19 cellular contexts compared by ENCODE assay signal in genomic region chr2:78262713-78263375, GRCh38.
DNase-seq lines count a peak whose midpoint lies in the region; ATAC-seq, FAIRE-seq and TF ChIP-seq lines count a peak whose summit lies in the region.
"Had no signal": no experiment of that assay in that cellular context is flagged by ENCODE, and none has a peak within 500 bp of the region (broad histone marks: within the 10 kb centered on the region; RNA-seq: fewer than 3 reads in every experiment).

No MANE protein-coding gene starts in this region.

- no peaks in the 10 kb centered on the region for H3K27me3 Mint-ChIP-seq in WTC11 (ENCODE audit: low read depth)
- H3K27me3 Mint-ChIP-seq in natural killer cell (ENCODE audit: low read depth in 2 of 2), result no peaks in the 10 kb centered on the region
- H3K27me3 Mint-ChIP-seq: CD4-positive, alpha-beta memory T cell had no signal

- H3K36me3 Mint-ChIP-seq in WTC11 (no peaks in the 10 kb centered on the region), natural killer cell (no peaks in the 10 kb centered on the region)
- H3K36me3 Mint-ChIP-seq: CD4-positive, alpha-beta memory T cell had no signal

- peaks cover 3% of the 10 kb centered on the region for H3K9me3 ChIP-seq in osteoblast (ENCODE audit: low read depth, low read length)

- H3K9me3 Mint-ChIP-seq in WTC11 (no peaks in the 10 kb centered on the region), natural killer cell (peaks cover 16 to 25% of the 10 kb centered on the region in 2 donors)

- no peaks in the 10 kb centered on the region for H3K79me2 ChIP-seq in osteoblast (ENCODE audit: insufficient read depth, low read length)

- H3K4me1 Mint-ChIP-seq in WTC11, result peaks cover 8% of the 10 kb centered on the region
- H3K4me1 Mint-ChIP-seq in natural killer cell, result no peaks in the 10 kb centered on the region
- H3K4me1 Mint-ChIP-seq: CD4-positive, alpha-beta memory T cell had no signal

- H3K27me3 ChIP-seq in osteoblast (ENCODE audit: insufficient read depth, low read length), result no peaks in the 10 kb centered on the region

- no peak overlapping the region for H3K4me3 Mint-ChIP-seq in WTC11
- no peak overlapping the region for H3K4me3 Mint-ChIP-seq in natural killer cell
- H3K4me3 Mint-ChIP-seq: CD4-positive, alpha-beta memory T cell had no signal

- DNase-seq in caudate nucleus (lab: John Stamatoyannopoulos, UW) (no peak), frontal cortex (ENCODE audit: low spot score in 2 of 2) (no peak), osteoblast (ENCODE audit: insufficient read length, low spot score, missing footprints) (peak; percentile 2), NOMO-1 (lab: John Stamatoyannopoulos, UW; ENCODE audit: unreplicated experiment in 2 of 2) (no peak), WTC11 (ENCODE audit: low spot score) (no peak), natural killer cell (no peak), activated gamma-delta T cell (lab: John Stamatoyannopoulos, UW) (no peak)
- DNase-seq: Calu3; CD4-positive, alpha-beta memory T cell; COR-L47; DMS53; DMS79 treated with DMSO at 0.1 percent for 48 hours; GF-D8; GM23248; H7; HCEC 1CT had no signal

- ATAC-seq in WTC11 (no peak), natural killer cell (no peak)

- H2AFZ ChIP-seq in osteoblast (ENCODE audit: low read length), result no peak overlapping the region
- H2AFZ ChIP-seq: GM23248 had no signal

- peak; percentile 37 for FAIRE-seq in frontal cortex (lab: Jason Lieb, UNC)
- FAIRE-seq: GM12892, H1 had no signal

- H3K4me2 ChIP-seq in osteoblast (ENCODE audit: insufficient read depth, low read length), result no peak overlapping the region

- H3K27ac ChIP-seq in caudate nucleus (ENCODE audit: low read depth, low read length) (peak overlapping the region; percentile 83), osteoblast (ENCODE audit: low read depth, low read length) (no peak overlapping the region), temporal lobe (ENCODE audit: low read depth, low read length) (peak overlapping the region; percentile 69)
- H3K27ac ChIP-seq: GM23248 had no signal

- intact Hi-C loops in natural killer cell (cut with micrococcal nuclease), result no loop called here

- POLR2A ChIA-PET in WTC11 (lab: Charles Lee), result no interaction called here

- H3K36me3 ChIP-seq in osteoblast (ENCODE audit: insufficient read depth, low read length), result no peaks in the 10 kb centered on the region

- no peaks in the 10 kb centered on the region for H4K20me1 ChIP-seq in osteoblast (ENCODE audit: insufficient read depth, low read length)

- CTCF ChIA-PET in WTC11 (lab: Charles Lee), result no interaction called here

- no peak for TF ChIP-seq CTCF in osteoblast (IDR thresholded peaks at IDR 0.05; ENCODE audit: extremely low read depth, low read depth, low read length)
- TF ChIP-seq CTCF in WTC11 (IDR thresholded peaks at IDR 0.05), result no peak
- no peak for TF ChIP-seq CTCF in natural killer cell (IDR thresholded peaks at IDR 0.05)

- no peak overlapping the region for H3K4me3 ChIP-seq in osteoblast (ENCODE audit: insufficient read depth, low read length)
- H3K4me3 ChIP-seq: GM23248 had no signal

- H3K27ac Mint-ChIP-seq in WTC11 (no peak overlapping the region), natural killer cell (no peak overlapping the region)

- no peaks in the 10 kb centered on the region for H3K4me1 ChIP-seq in osteoblast (ENCODE audit: insufficient read depth, low read length)

TF ChIP-seq in WTC11, 78 proteins besides CTCF, POLR2A, EP300 and RAD21:
- TF ChIP-seq ESRRA (CRISPR knock-in tag; IDR thresholded peaks at IDR 0.05; ENCODE audit: borderline replicate concordance) (no peak), ATF3 (CRISPR knock-in tag; conservative IDR thresholded peaks at IDR 0.05) (no peak), MAX (CRISPR knock-in tag; IDR thresholded peaks at IDR 0.05) (no peak), SMAD4 (CRISPR knock-in tag; IDR thresholded peaks at IDR 0.05) (no peak), TEAD1 (CRISPR knock-in tag; IDR thresholded peaks at IDR 0.05) (no peak), NR2C2 (CRISPR knock-in tag; IDR thresholded peaks at IDR 0.05) (no peak)
